In genomic region chr21:37592496-37592895, GRCh38 we compare ENCODE assay signal across 1 cellular context.
TF ChIP-seq lines count a peak whose summit lies in the region.

No MANE protein-coding gene starts in this region.

TF ChIP-seq in H1, 55 proteins besides CTCF, POLR2A, EP300 and RAD21 (continued from another document):
- TF ChIP-seq EGR1 (IDR thresholded peaks at IDR 0.05; ENCODE audit: borderline replicate concordance, low read depth, low read length) (no peak), NRF1 (IDR thresholded peaks at IDR 0.05; ENCODE audit: low read depth, low read length) (no peak), CREB1 (IDR thresholded peaks at IDR 0.05) (no peak), SP1 (IDR thresholded peaks at IDR 0.05; ENCODE audit: low read depth, low read length) (no peak), CHD2 (IDR thresholded peaks at IDR 0.05; ENCODE audit: low read length) (no peak), MAX (IDR thresholded peaks at IDR 0.05) (no peak), SIN3A (conservative IDR thresholded peaks at IDR 0.05 in 1 of 2, IDR thresholded peaks at IDR 0.05 in 1 of 2; ENCODE audit: low read depth in 1 of 2, low read length in 2 of 2) (no peak), RFX5 (IDR thresholded peaks at IDR 0.05; ENCODE audit: borderline replicate concordance, low read depth, low read length) (no peak), CBX5 (IDR thresholded peaks at IDR 0.05; ENCODE audit: low read depth, low read length) (no peak)
